22 cellular contexts compared by ENCODE assay signal in the genomic region with DNA sequence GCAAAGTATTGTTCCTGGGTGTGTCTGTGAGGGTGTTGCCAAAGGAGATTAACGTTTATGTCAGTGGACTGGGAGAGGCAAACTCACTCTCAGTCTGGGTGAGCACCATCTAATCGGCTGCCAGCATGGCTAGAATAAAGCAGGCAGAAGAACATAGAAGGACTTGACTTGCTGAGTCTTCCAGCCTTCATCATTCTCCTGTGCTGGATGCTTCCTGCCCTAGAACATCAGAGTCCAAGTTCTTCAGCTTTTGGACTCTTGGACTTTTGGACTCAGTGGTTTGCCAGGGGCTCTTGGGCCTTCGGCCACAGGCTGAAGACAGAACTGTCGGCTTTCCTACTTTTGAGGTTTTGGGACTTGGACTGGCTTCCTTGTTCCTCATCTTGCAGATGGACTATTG. TPM values are rescaled to one million over a fixed set of nuclear protein-coding genes. Genes with fewer than 3 reads are reported as not detected.
DNase-seq lines count a peak whose midpoint lies in the region; ATAC-seq, FAIRE-seq and TF ChIP-seq lines count a peak whose summit lies in the region.
"Had no signal": no experiment of that assay in that cellular context is flagged by ENCODE, and none has a peak within 500 bp of the region (broad histone marks: within the 10 kb centered on the region; RNA-seq: fewer than 3 reads in every experiment).

No MANE protein-coding gene starts in this region.

- H3K9me3 Mint-ChIP-seq in activated CD4-positive, alpha-beta T cell treated with anti-CD3 and anti-CD28 coated beads, Interleukin-2, amount 10 ng/mL, durations not matched to agents 24 days and 14 days: peaks cover 3% of the 10 kb centered on the region
- H3K9me3 Mint-ChIP-seq: CD4-positive, CD25-positive, alpha-beta regulatory T cell; CD8-positive, alpha-beta T cell had no signal

- H3K79me2 ChIP-seq in hepatocyte: no peaks in the 10 kb centered on the region

- no peak overlapping the region for H3K4me3 Mint-ChIP-seq in activated CD4-positive, alpha-beta T cell treated with anti-CD3 and anti-CD28 coated beads, Interleukin-2, amount 10 ng/mL, durations not matched to agents 24 days and 14 days
- H3K4me3 Mint-ChIP-seq: B cell; CD4-positive, CD25-positive, alpha-beta regulatory T cell; CD8-positive, alpha-beta T cell had no signal

- no peaks in the 10 kb centered on the region for H3K9me3 ChIP-seq in hepatocyte (ENCODE audit: low read depth)
- H3K9me3 ChIP-seq: BLaER1, Caco-2 had no signal

- no peaks in the 10 kb centered on the region for H3K27me3 ChIP-seq in hepatocyte
- H3K27me3 ChIP-seq: BLaER1 had no signal

- peak; percentile 51 for DNase-seq in activated CD4-positive, alpha-beta T cell treated with anti-CD3 and anti-CD28 coated beads, Interleukin-2, amount 10 ng/mL, durations not matched to agents 24 days and 14 days
- no peak for DNase-seq in activated CD4-positive, alpha-beta T cell treated with anti-CD3 and anti-CD28 coated beads, Interleukin-2, amount 50 U/mL, for 48 hours
- no peak for DNase-seq in GM12891 (ENCODE audit: insufficient read length, low spot score)
- DNase-seq in hepatocyte (ENCODE audit: low spot score): no peak
- DNase-seq in NCI-H1092 (lab: John Stamatoyannopoulos, UW): no peak
- DNase-seq: CD4-positive, CD25-positive, alpha-beta regulatory T cell; CD8-positive, alpha-beta T cell; DMS153; DND-41; GM23248; H7; HCEC 1CT had no signal

- FAIRE-seq in GM12891 (lab: Jason Lieb, UNC): peak; percentile 59
- FAIRE-seq: A204.1, G401.6, GM19239, H1 had no signal

- H4K20me1 ChIP-seq in hepatocyte (ENCODE audit: insufficient read depth, poor library complexity, severe bottlenecking): no peaks in the 10 kb centered on the region
- H4K20me1 ChIP-seq: BLaER1 had no signal

- peak overlapping the region; percentile 51 for H3K27ac Mint-ChIP-seq in activated CD4-positive, alpha-beta T cell treated with anti-CD3 and anti-CD28 coated beads, Interleukin-2, amount 10 ng/mL, durations not matched to agents 24 days and 14 days
- H3K27ac Mint-ChIP-seq: B cell; CD4-positive, CD25-positive, alpha-beta regulatory T cell; CD8-positive, alpha-beta T cell had no signal

- intact Hi-C loops in activated CD4-positive, alpha-beta T cell treated with anti-CD3 and anti-CD28 coated beads, Interleukin-2, amount 10 ng/mL, durations not matched to agents 24 days and 14 days (cut with micrococcal nuclease): loop anchor here (10.0 kb wide), 2 partner anchors 788 to 1162 kb away; partner anchors contain the start of genes ANKRD37, CDKN2AIP and LRP2BP

- no peaks in the 10 kb centered on the region for H3K27me3 Mint-ChIP-seq in activated CD4-positive, alpha-beta T cell treated with anti-CD3 and anti-CD28 coated beads, Interleukin-2, amount 10 ng/mL, durations not matched to agents 24 days and 14 days
- H3K27me3 Mint-ChIP-seq: CD4-positive, CD25-positive, alpha-beta regulatory T cell had no signal

- no peak for TF ChIP-seq POLR2A in GM12891 (IDR thresholded peaks at IDR 0.05; ENCODE audit: low read depth, low read length)

- H3K4me2 ChIP-seq in hepatocyte: no peak overlapping the region
- H3K4me2 ChIP-seq: BLaER1 had no signal

- peaks cover 2% of the 10 kb centered on the region for H3K36me3 Mint-ChIP-seq in activated CD4-positive, alpha-beta T cell treated with anti-CD3 and anti-CD28 coated beads, Interleukin-2, amount 10 ng/mL, durations not matched to agents 24 days and 14 days (ENCODE audit: low read depth)
- H3K36me3 Mint-ChIP-seq: CD4-positive, CD25-positive, alpha-beta regulatory T cell; CD8-positive, alpha-beta T cell had no signal

- TF ChIP-seq CTCF in hepatocyte (IDR thresholded peaks at IDR 0.05; ENCODE audit: poor library complexity): no peak

- H3K4me1 ChIP-seq in hepatocyte (ENCODE audit: insufficient read depth): peaks cover 10% of the 10 kb centered on the region

- peaks cover 73% of the 10 kb centered on the region for H3K4me1 Mint-ChIP-seq in activated CD4-positive, alpha-beta T cell treated with anti-CD3 and anti-CD28 coated beads, Interleukin-2, amount 10 ng/mL, durations not matched to agents 24 days and 14 days

- no peak for ATAC-seq in HG02852 (IDR thresholded peaks at IDR 0.05; ENCODE audit: unreplicated experiment)
- ATAC-seq: CD8-positive, alpha-beta T cell had no signal

- H3K27ac ChIP-seq in hepatocyte: peak overlapping the region; percentile 73
- H3K27ac ChIP-seq: 22Rv1, BLaER1, C4-2B, GM23248 had no signal

- H3K9me2 ChIP-seq in hepatocyte (replicated peaks; ENCODE audit: insufficient read depth): no peaks in the 10 kb centered on the region

- no peak overlapping the region for H3K4me3 ChIP-seq in hepatocyte
- H3K4me3 ChIP-seq: BLaER1, GM23248 had no signal

- 84% methylated on average over 4 of the region's 4 CpGs for WGBS in hepatocyte (ENCODE audit: low lambda C conversion rate, missing lambda C conversion rate)

- H3K36me3 ChIP-seq in hepatocyte (replicated peaks; ENCODE audit: insufficient read depth, low read depth): no peaks in the 10 kb centered on the region
- H3K36me3 ChIP-seq: BLaER1 had no signal

- no peak overlapping the region for H2AFZ ChIP-seq in hepatocyte
- H2AFZ ChIP-seq: GM23248 had no signal

TF ChIP-seq in GM12891, 5 proteins besides CTCF, POLR2A, EP300 and RAD21:
- no peak for TF ChIP-seq SPI1 (IDR thresholded peaks at IDR 0.05; ENCODE audit: low read depth, low read length)
- no peak for TF ChIP-seq POLR2AphosphoS5 (IDR thresholded peaks at IDR 0.05; ENCODE audit: low read depth, low read length)
- no peak for TF ChIP-seq POU2F2 (IDR thresholded peaks at IDR 0.05; ENCODE audit: low read depth, low read length)
- no peak for TF ChIP-seq TAF1 (IDR thresholded peaks at IDR 0.05; ENCODE audit: low read depth, low read length)
- TF ChIP-seq PAX5 (IDR thresholded peaks at IDR 0.05; ENCODE audit: insufficient read depth, low read length, severe bottlenecking): no peak
TF ChIP-seq in GM12891: peak in this region for 0.

RNA-seq across cellular contexts. Expression of gene ENPP6, which starts 15.3 kb away (rescaled TPM):
- total RNA-seq in activated CD4-positive, alpha-beta T cell treated with anti-CD3 and anti-CD28 coated beads, Interleukin-2, amount 10 ng/mL, durations not matched to agents 24 days and 14 days: 0.61 and 1.2 TPM in 2 replicates
- 0.35 TPM for polyA plus RNA-seq in GM12891 (2012; ENCODE audit: low read depth, missing spikeins)
- 0.03 TPM in 1 of 2 replicates, not detected in the other for total RNA-seq in hepatocyte
- not detected in 2 replicates for polyA plus RNA-seq in hepatocyte
- total RNA-seq: B cell; Caco-2; CD4-positive, CD25-positive, alpha-beta regulatory T cell; CD8-positive, alpha-beta T cell; GM23248; H7 had no signal
- polyA plus RNA-seq: CD4-positive, CD25-positive, alpha-beta regulatory T cell; GM23248 had no signal
